ENCODE assay signal across 9 cellular contexts in the genomic region with DNA sequence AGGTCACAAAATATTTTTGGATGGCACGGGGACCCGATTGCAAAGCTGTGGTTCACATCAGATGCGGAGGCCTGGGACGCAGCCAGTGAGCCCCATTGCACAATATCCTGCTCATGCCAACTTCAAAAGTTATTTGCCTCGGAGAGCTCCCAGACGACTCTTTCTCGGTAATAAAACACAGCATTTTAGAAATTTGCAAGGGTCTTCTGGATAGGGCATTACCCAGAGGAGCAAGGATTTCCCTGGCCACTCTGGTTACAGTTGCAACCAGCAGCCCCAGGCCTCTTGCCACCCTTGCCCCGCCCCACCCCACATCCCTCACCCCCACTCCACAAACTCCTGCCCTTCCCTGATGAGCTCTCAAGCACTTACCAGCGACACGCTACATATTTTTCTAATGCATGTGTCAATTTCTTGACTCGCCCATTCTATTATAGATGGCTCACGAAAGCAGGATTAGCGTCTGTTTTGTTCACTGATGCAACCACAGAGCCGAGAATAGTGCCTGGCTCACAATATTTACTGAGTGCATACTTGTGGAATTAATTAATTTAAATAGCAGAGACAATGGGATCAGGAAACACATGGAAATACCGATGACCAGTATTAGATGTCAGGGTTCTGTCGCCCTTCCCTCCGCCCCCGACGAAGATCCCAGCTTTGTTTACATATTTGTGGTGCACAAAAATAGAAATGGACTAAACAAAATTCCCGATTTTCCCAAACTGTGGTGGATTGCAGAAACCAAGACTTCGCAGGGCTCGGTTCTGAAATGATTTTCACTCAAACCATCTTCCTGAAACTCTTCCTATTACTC.
DNase-seq lines count a peak whose midpoint lies in the region; ATAC-seq lines count a peak whose summit lies in the region.
"Had no signal": no experiment of that assay in that cellular context is flagged by ENCODE, and none has a peak within 500 bp of the region (broad histone marks: within the 10 kb centered on the region; RNA-seq: fewer than 3 reads in every experiment).

No MANE protein-coding gene starts in this region.

- peaks cover 0 to 5% of the 10 kb centered on the region in 2 donors for H3K27me3 Mint-ChIP-seq in stimulated activated naive B cell treated with anti-CD40 and anti-IgM and Interleukin-4, amounts not matched to agents 10 μg/mL and 1 μg/mL and 100 μg/mL, for 72 hours

- H3K27ac ChIP-seq in SJSA1 = peak overlapping the region; percentile 89
- H3K27ac ChIP-seq: neutrophil had no signal

- H3K4me1 ChIP-seq in SJSA1 (replicated peaks) = peaks cover 44% of the 10 kb centered on the region

- H3K27ac Mint-ChIP-seq in stimulated activated naive B cell treated with anti-CD40 and anti-IgM and Interleukin-4, amounts not matched to agents 10 μg/mL and 1 μg/mL and 100 μg/mL, for 72 hours = peak overlapping the region; percentile 20

- no peaks in the 10 kb centered on the region for H3K9me3 ChIP-seq in SJSA1 (replicated peaks)
- H3K9me3 ChIP-seq: neutrophil had no signal

- no peak overlapping the region for H3K4me3 Mint-ChIP-seq in stimulated activated naive B cell treated with anti-CD40 and anti-IgM and Interleukin-4, amounts not matched to agents 10 μg/mL and 1 μg/mL and 100 μg/mL, for 72 hours

- H3K36me3 Mint-ChIP-seq in stimulated activated naive B cell treated with anti-CD40 and anti-IgM and Interleukin-4, amounts not matched to agents 10 μg/mL and 1 μg/mL and 100 μg/mL, for 72 hours = no peaks in the 10 kb centered on the region

- peaks cover 7 to 11% of the 10 kb centered on the region in 2 donors for H3K4me1 Mint-ChIP-seq in stimulated activated naive B cell treated with anti-CD40 and anti-IgM and Interleukin-4, amounts not matched to agents 10 μg/mL and 1 μg/mL and 100 μg/mL, for 72 hours

- peak; percentile 13 for DNase-seq in KG1 (lab: John Stamatoyannopoulos, UW)
- peak; percentile 83 to 99 for DNase-seq in SJSA1 (ENCODE audit: low read depth in 1 of 2, low spot score in 2 of 2)
- peak; percentile 25 for DNase-seq in glomerular endothelial cell (ENCODE audit: extremely low read depth, low read depth, low spot score)
- no peak for DNase-seq in stimulated activated naive B cell treated with anti-CD40 and anti-IgM and Interleukin-4, amounts not matched to agents 10 μg/mL and 1 μg/mL and 100 μg/mL, for 72 hours
- DNase-seq in NCI-H146 (lab: John Stamatoyannopoulos, UW) = no peak
- no peak for DNase-seq in stimulated activated CD4-positive, alpha-beta T cell treated with anti-CD3 and anti-CD28 coated beads, Interleukin-12 subunit alpha, Interleukin-12 subunit beta, amount 100 ng/mL, for 4 hours
- no peak for DNase-seq in stimulated activated CD8-positive, alpha-beta memory T cell treated with anti-CD3 and anti-CD28 coated beads, Interleukin-4, amount 100 ng/mL, for 48 hours

- peak overlapping the region; percentile 13 for H3K4me3 ChIP-seq in SJSA1

- no peaks in the 10 kb centered on the region for H3K9me3 Mint-ChIP-seq in stimulated activated naive B cell treated with anti-CD40 and anti-IgM and Interleukin-4, amounts not matched to agents 10 μg/mL and 1 μg/mL and 100 μg/mL, for 72 hours

- no peaks in the 10 kb centered on the region for H3K36me3 ChIP-seq in SJSA1
- H3K36me3 ChIP-seq: neutrophil had no signal

- H3K27me3 ChIP-seq in SJSA1 (replicated peaks) = no peaks in the 10 kb centered on the region

- no peak for ATAC-seq in stimulated activated naive B cell treated with anti-CD40 and anti-IgM and Interleukin-4, amounts not matched to agents 10 μg/mL and 1 μg/mL and 100 μg/mL, for 72 hours (replicated peaks)
- no peak for ATAC-seq in GM19035 (IDR thresholded peaks at IDR 0.05; ENCODE audit: unreplicated experiment)

Comparison
In these comparisons a context has a peak if more than half of its experiments do, and no peak if none do; other contexts are left out.
1. DNase-seq: peak in KG1 (single experiment), SJSA1 (2 of 2) and glomerular endothelial cell (single experiment); none in stimulated activated naive B cell treated with anti-CD40 and anti-IgM and Interleukin-4, amounts not matched to agents 10 μg/mL and 1 μg/mL and 100 μg/mL, for 72 hours (single experiment), NCI-H146 (single experiment), stimulated activated CD4-positive, alpha-beta T cell treated with anti-CD3 and anti-CD28 coated beads, Interleukin-12 subunit alpha, Interleukin-12 subunit beta, amount 100 ng/mL, for 4 hours (single experiment) and stimulated activated CD8-positive, alpha-beta memory T cell treated with anti-CD3 and anti-CD28 coated beads, Interleukin-4, amount 100 ng/mL, for 48 hours (single experiment).